ENCODE assay signal across 1 cellular context in the genomic region with DNA sequence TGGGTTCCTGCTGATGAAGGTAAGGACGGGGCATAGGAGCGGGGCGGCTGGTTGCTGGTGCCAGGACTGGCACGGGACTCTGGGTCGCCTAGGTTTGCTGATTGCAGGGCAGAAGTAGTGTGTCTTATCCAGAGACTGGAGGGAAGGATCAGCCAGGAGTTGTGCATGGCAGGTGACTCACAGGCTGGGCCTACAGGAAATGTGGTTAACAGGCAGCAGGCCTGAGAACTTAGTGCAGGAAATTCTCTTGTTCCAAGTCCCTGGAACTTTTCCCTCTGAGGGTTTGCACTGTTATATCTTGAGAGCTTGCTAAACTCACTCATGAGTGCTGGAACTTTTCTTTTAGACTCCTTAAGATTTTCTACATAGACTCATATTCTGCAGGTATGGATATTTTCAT.
TF ChIP-seq lines count a peak whose summit lies in the region.

No MANE protein-coding gene starts in this region.

TF ChIP-seq in IMR-90, 13 proteins besides CTCF, POLR2A, EP300 and RAD21 (continued from another document):
- no peak for TF ChIP-seq RCOR1 (IDR thresholded peaks at IDR 0.05; ENCODE audit: insufficient replicate concordance, low read length)
- TF ChIP-seq FOS (IDR thresholded peaks at IDR 0.05; ENCODE audit: low read depth, low read length), result peak; percentile 75
TF ChIP-seq in IMR-90: peak in this region for 2.
